In the genomic region with DNA sequence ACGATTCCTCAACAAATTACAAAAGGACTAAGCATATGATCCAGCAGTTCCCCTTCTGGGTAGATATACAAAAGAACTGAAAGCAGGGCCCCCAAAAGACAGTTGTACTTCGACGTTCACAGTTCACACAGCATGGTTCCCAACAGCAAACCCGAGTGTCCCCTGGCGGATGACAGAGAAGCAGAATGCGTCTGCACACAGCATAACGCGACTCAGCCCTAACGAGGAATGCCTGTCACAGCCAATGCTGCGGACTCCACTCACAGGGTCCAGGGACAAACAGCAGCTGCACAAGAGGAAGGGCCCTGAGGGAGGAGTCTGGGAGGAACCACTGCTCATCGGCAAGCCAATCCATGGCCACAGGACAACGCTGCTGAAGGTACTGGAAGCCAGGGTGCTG, we compare ENCODE assay signal across 8 cellular contexts.
A peak's percentile ranks its signal among the peaks of the same experiment; 100 is the strongest.
DNase-seq lines count a peak whose midpoint lies in the region; ATAC-seq lines count a peak whose summit lies in the region.

No MANE protein-coding gene starts in this region.

- H3K4me1 Mint-ChIP-seq in T-helper 1 cell treated with Interleukin-12 subunit alpha and Interleukin-12 subunit beta and Interleukin-4 antibody, amounts not matched to agents 30 μg/mL and 1 μg/mL, for 36 hours (ENCODE audit: low read depth) = peaks cover 71% of the 10 kb centered on the region
- H3K4me1 Mint-ChIP-seq in activated CD4-positive, alpha-beta memory T cell treated with anti-CD3 and anti-CD28 coated beads for 36 hours (ENCODE audit: low read depth) = peaks cover 89% of the 10 kb centered on the region
- peaks cover 94 to 96% of the 10 kb centered on the region in 2 donors for H3K4me1 Mint-ChIP-seq in immature natural killer cell
- peaks cover 98% of the 10 kb centered on the region for H3K4me1 Mint-ChIP-seq in stimulated activated naive CD8-positive, alpha-beta T cell treated with anti-CD3 and anti-CD28 coated beads, Interleukin-15, Interleukin-2, amounts not matched to agents 100 ng/mL and 50 ng/mL, for 24 hours (ENCODE audit: low read depth)

- no peaks in the 10 kb centered on the region for H3K27me3 Mint-ChIP-seq in T-helper 1 cell treated with Interleukin-12 subunit alpha and Interleukin-12 subunit beta and Interleukin-4 antibody, amounts not matched to agents 30 μg/mL and 1 μg/mL, for 36 hours (ENCODE audit: low read depth)
- H3K27me3 Mint-ChIP-seq in activated CD4-positive, alpha-beta memory T cell treated with anti-CD3 and anti-CD28 coated beads for 36 hours = no peaks in the 10 kb centered on the region
- H3K27me3 Mint-ChIP-seq in immature natural killer cell (ENCODE audit: low read depth in 3 of 3) = peaks cover 8 to 15% (median 9%) of the 10 kb centered on the region in 3 donors
- no peaks in the 10 kb centered on the region for H3K27me3 Mint-ChIP-seq in stimulated activated naive CD8-positive, alpha-beta T cell treated with anti-CD3 and anti-CD28 coated beads, Interleukin-15, Interleukin-2, amounts not matched to agents 100 ng/mL and 50 ng/mL, for 24 hours

- POLR2A ChIA-PET in activated CD4-positive, alpha-beta memory T cell treated with anti-CD3 and anti-CD28 coated beads for 36 hours (lab: Charles Lee) = interaction anchor here (1.0 to 2.3 kb wide), 2 partner anchors 8 to 9 kb away, joined by 4 to 8 read pairs; no protein-coding TSS in a partner anchor

- H3K9me3 Mint-ChIP-seq in T-helper 1 cell treated with Interleukin-12 subunit alpha and Interleukin-12 subunit beta and Interleukin-4 antibody, amounts not matched to agents 30 μg/mL and 1 μg/mL, for 36 hours = no peaks in the 10 kb centered on the region
- no peaks in the 10 kb centered on the region for H3K9me3 Mint-ChIP-seq in activated CD4-positive, alpha-beta memory T cell treated with anti-CD3 and anti-CD28 coated beads for 36 hours
- H3K9me3 Mint-ChIP-seq in immature natural killer cell = no peaks in the 10 kb centered on the region
- H3K9me3 Mint-ChIP-seq in stimulated activated naive CD8-positive, alpha-beta T cell treated with anti-CD3 and anti-CD28 coated beads, Interleukin-15, Interleukin-2, amounts not matched to agents 100 ng/mL and 50 ng/mL, for 24 hours = no peaks in the 10 kb centered on the region

- peaks cover 6% of the 10 kb centered on the region for H3K36me3 Mint-ChIP-seq in T-helper 1 cell treated with Interleukin-12 subunit alpha and Interleukin-12 subunit beta and Interleukin-4 antibody, amounts not matched to agents 30 μg/mL and 1 μg/mL, for 36 hours (ENCODE audit: low read depth)
- peaks cover 26% of the 10 kb centered on the region for H3K36me3 Mint-ChIP-seq in activated CD4-positive, alpha-beta memory T cell treated with anti-CD3 and anti-CD28 coated beads for 36 hours
- H3K36me3 Mint-ChIP-seq in immature natural killer cell = no peaks in the 10 kb centered on the region
- H3K36me3 Mint-ChIP-seq in stimulated activated naive CD8-positive, alpha-beta T cell treated with anti-CD3 and anti-CD28 coated beads, Interleukin-15, Interleukin-2, amounts not matched to agents 100 ng/mL and 50 ng/mL, for 24 hours (ENCODE audit: low read depth) = peaks cover 44% of the 10 kb centered on the region

- peak overlapping the region; percentile 63 for H3K27ac Mint-ChIP-seq in T-helper 1 cell treated with Interleukin-12 subunit alpha and Interleukin-12 subunit beta and Interleukin-4 antibody, amounts not matched to agents 30 μg/mL and 1 μg/mL, for 36 hours
- H3K27ac Mint-ChIP-seq in activated CD4-positive, alpha-beta memory T cell treated with anti-CD3 and anti-CD28 coated beads for 36 hours = peak overlapping the region; percentile 43
- peak overlapping the region; percentile 65 to 89 (median 88) for H3K27ac Mint-ChIP-seq in immature natural killer cell
- peak overlapping the region; percentile 87 for H3K27ac Mint-ChIP-seq in stimulated activated naive CD8-positive, alpha-beta T cell treated with anti-CD3 and anti-CD28 coated beads, Interleukin-15, Interleukin-2, amounts not matched to agents 100 ng/mL and 50 ng/mL, for 24 hours

- CTCF ChIA-PET in activated CD4-positive, alpha-beta memory T cell treated with anti-CD3 and anti-CD28 coated beads for 36 hours (lab: Charles Lee) = interaction anchor here (0.5 to 1.1 kb wide), 3 partner anchors 9 to 117 kb away, joined by 3 to 5 read pairs (median 3); no protein-coding TSS in a partner anchor

- intact Hi-C loops in activated CD4-positive, alpha-beta memory T cell treated with anti-CD3 and anti-CD28 coated beads for 36 hours (cut with micrococcal nuclease) = no loop called here

- ATAC-seq in GM18873 (IDR thresholded peaks at IDR 0.05; ENCODE audit: low FRiP score, unreplicated experiment) = no peak
- no peak for ATAC-seq in GM21717 (IDR thresholded peaks at IDR 0.05; ENCODE audit: unreplicated experiment)

- DNase-seq in T-helper 1 cell = no peak
- no peak for DNase-seq in activated CD4-positive, alpha-beta memory T cell treated with anti-CD3 and anti-CD28 coated beads for 36 hours
- no peak for DNase-seq in immature natural killer cell
- no peak for DNase-seq in dedifferentiated amniotic fluid mesenchymal stem cell (ENCODE audit: extremely low spot score)

- peak overlapping the region; percentile 36 for H3K4me3 Mint-ChIP-seq in T-helper 1 cell treated with Interleukin-12 subunit alpha and Interleukin-12 subunit beta and Interleukin-4 antibody, amounts not matched to agents 30 μg/mL and 1 μg/mL, for 36 hours
- H3K4me3 Mint-ChIP-seq in activated CD4-positive, alpha-beta memory T cell treated with anti-CD3 and anti-CD28 coated beads for 36 hours = no peak overlapping the region
- H3K4me3 Mint-ChIP-seq in immature natural killer cell = peak overlapping the region; percentile 74 to 89 (median 85)
- peak overlapping the region; percentile 19 for H3K4me3 Mint-ChIP-seq in stimulated activated naive CD8-positive, alpha-beta T cell treated with anti-CD3 and anti-CD28 coated beads, Interleukin-15, Interleukin-2, amounts not matched to agents 100 ng/mL and 50 ng/mL, for 24 hours
